In the genomic region with DNA sequence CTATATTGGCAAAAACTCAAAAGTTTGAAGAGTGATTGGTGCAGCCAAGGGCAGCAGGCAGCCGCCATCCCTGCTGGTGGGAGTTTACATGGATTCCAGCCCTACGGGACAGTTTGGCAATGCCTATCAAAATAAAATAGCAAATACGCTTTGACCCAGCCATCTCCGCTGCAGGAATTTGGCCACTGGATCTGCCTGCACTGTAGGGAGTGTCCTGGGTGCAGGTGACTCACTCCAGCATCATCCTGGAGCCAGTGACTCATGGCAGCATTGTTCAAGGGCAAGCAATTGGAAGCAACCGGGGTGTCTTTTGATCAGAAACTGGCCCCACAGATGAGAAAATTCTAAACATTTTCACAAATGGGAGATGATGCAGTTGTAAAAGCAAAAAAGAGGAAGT, we compare ENCODE assay signal across 10 cellular contexts. TPM values are rescaled to one million over a fixed set of nuclear protein-coding genes. Genes with fewer than 3 reads are reported as not detected.
A peak's percentile ranks its signal among the peaks of the same experiment; 100 is the strongest.
DNase-seq lines count a peak whose midpoint lies in the region; ATAC-seq and TF ChIP-seq lines count a peak whose summit lies in the region.
"Had no signal": no experiment of that assay in that cellular context is flagged by ENCODE, and none has a peak within 500 bp of the region (broad histone marks: within the 10 kb centered on the region; RNA-seq: fewer than 3 reads in every experiment).

No MANE protein-coding gene starts in this region.

- H2AFZ ChIP-seq in GM23338 (peak overlapping the region; percentile 74), PC-9 (peak overlapping the region; percentile 25; the same call in 1 of the 2 replicates)

- H3K9me3 ChIP-seq in PC-9 (ENCODE audit: insufficient read depth, low read depth) (0 out of 2 replicates have a peak, but pooled peaks cover 6% of the 10 kb centered on the region), psoas muscle (peaks cover 7% of the 10 kb centered on the region)
- H3K9me3 ChIP-seq: neutrophil had no signal

- H3K9me3 Mint-ChIP-seq in GM23338, result peaks cover 8% of the 10 kb centered on the region

- H3K27me3 Mint-ChIP-seq in GM23338 (ENCODE audit: insufficient read depth, low read depth, poor library complexity), result peaks cover 2% of the 10 kb centered on the region

- no peaks in the 10 kb centered on the region for H3K27me3 ChIP-seq in GM23338 (ENCODE audit: insufficient read depth)
- H3K27me3 ChIP-seq in PC-9 (ENCODE audit: insufficient read depth, low read depth), result no peaks in the 10 kb centered on the region
- H3K27me3 ChIP-seq in psoas muscle (ENCODE audit: insufficient read depth in 3 of 3, low read length in 2 of 3), result peaks cover 0 to 9% (median 5%) of the 10 kb centered on the region in 3 donors

- H3K79me2 ChIP-seq in GM23338 (replicated peaks; ENCODE audit: insufficient read depth), result no peaks in the 10 kb centered on the region
- H3K79me2 ChIP-seq in PC-9 (ENCODE audit: low read depth), result no peaks in the 10 kb centered on the region

- DNase-seq in GM23338 (ENCODE audit: low spot score) (no peak), PC-9 (peak; percentile 97 to 99), psoas muscle (peak in 1 of 2 donors; percentile 39), activated gamma-delta T cell treated with Interleukin-2 at 50 U/mL for 16 hours (no peak), GM20000 (ENCODE audit: low spot score) (no peak)

- no peak overlapping the region for H3K4me2 ChIP-seq in GM23338
- peak overlapping the region; percentile 73 for H3K4me2 ChIP-seq in PC-9

- H3K36me3 Mint-ChIP-seq in GM23338 (ENCODE audit: low read depth), result no peaks in the 10 kb centered on the region

- H3K4me3 ChIP-seq in GM23338, result no peak overlapping the region
- H3K4me3 ChIP-seq in PC-9, result peak overlapping the region; percentile 25; the same call in 1 of the 2 replicates
- H3K4me3 ChIP-seq in psoas muscle, result no peak overlapping the region

- POLR2A ChIA-PET in PC-9 (lab: Charles Lee; ENCODE audit: unreplicated experiment), result interaction anchor here (0.6 to 0.8 kb wide), 4 partner anchors 8 to 264 kb away, joined by 5 to 8 read pairs (median 8); no protein-coding TSS in a partner anchor

- peaks cover 9% of the 10 kb centered on the region; the same call in 2 of the 3 replicates for H3K4me1 Mint-ChIP-seq in GM23338

- no peak overlapping the region for H3K4me3 Mint-ChIP-seq in GM23338

- H3K9me2 ChIP-seq in GM23338 (ENCODE audit: insufficient read depth) (0 out of 2 replicates have a peak, but pooled peaks cover 3% of the 10 kb centered on the region), PC-9 (ENCODE audit: insufficient read depth) (no peaks in the 10 kb centered on the region; the same call in 1 of the 2 replicates)

- BruUV-seq in PC-9 (replicated peaks; lab: Mats Ljungman, UMichigan), result no TSS peak

- ATAC-seq in GM23338, result peak; percentile 73
- ATAC-seq in esophagus mucosa, result peak; percentile 99
- peak in 3 of 4 donors; percentile 65 to 85 (median 67) for ATAC-seq in psoas muscle
- ATAC-seq in HG03025 (IDR thresholded peaks at IDR 0.05; ENCODE audit: low FRiP score, unreplicated experiment), result no peak
- ATAC-seq in GM21360 (IDR thresholded peaks at IDR 0.05; ENCODE audit: unreplicated experiment), result no peak

- CTCF ChIA-PET in PC-9 (lab: Charles Lee), result no interaction called here

- TF ChIP-seq CTCF in GM23338 (conservative IDR thresholded peaks at IDR 0.05; ENCODE audit: low read depth in 2 of 2) (no peak), PC-9 (conservative IDR thresholded peaks at IDR 0.05) (no peak; the same call in 1 of the 2 replicates), psoas muscle (IDR thresholded peaks at IDR 0.05) (no peak), GM20000 (IDR thresholded peaks at IDR 0.05; ENCODE audit: extremely low read depth, missing control alignments) (no peak)

- H3K27ac ChIP-seq in GM23338 (ENCODE audit: low read depth) (no peak overlapping the region), PC-9 (peak overlapping the region; percentile 95), psoas muscle (no peak overlapping the region)
- H3K27ac ChIP-seq: neutrophil had no signal

- H3K4me1 ChIP-seq in GM23338 (ENCODE audit: insufficient read depth), result peaks cover 5% of the 10 kb centered on the region; the same call in 1 of the 2 replicates
- H3K4me1 ChIP-seq in PC-9 (replicated peaks; ENCODE audit: insufficient read depth), result peaks cover 50% of the 10 kb centered on the region
- H3K4me1 ChIP-seq in psoas muscle, result no peaks in the 10 kb centered on the region

- no peak overlapping the region for H3K27ac Mint-ChIP-seq in GM23338

- 19 to 46% (median 25%) methylated on average over 5 of the region's 5 CpGs for WGBS in psoas muscle, 3 donors

- intact Hi-C loops in PC-9 (cut with micrococcal nuclease; ENCODE audit: unreplicated experiment), result loop anchor here (1.0 to 10.0 kb wide), 8 partner anchors 8 to 426 kb away; no protein-coding TSS in a partner anchor
- intact Hi-C loops in psoas muscle (cut with DNase I), result no loop called here

- H3F3A ChIP-seq in GM23338 (replicated peaks; ENCODE audit: low read depth) (no peaks in the 10 kb centered on the region), PC-9 (ENCODE audit: insufficient read depth, low read depth) (peaks cover 40% of the 10 kb centered on the region)

- no peaks in the 10 kb centered on the region for H3K36me3 ChIP-seq in GM23338 (ENCODE audit: insufficient read depth)
- H3K36me3 ChIP-seq in PC-9 (ENCODE audit: low read depth), result no peaks in the 10 kb centered on the region
- H3K36me3 ChIP-seq in psoas muscle (ENCODE audit: insufficient read depth in 1 of 2, low read depth in 1 of 2), result no peaks in the 10 kb centered on the region
- H3K36me3 ChIP-seq: neutrophil had no signal

- H4K20me1 ChIP-seq in GM23338 (replicated peaks; ENCODE audit: insufficient read depth), result no peaks in the 10 kb centered on the region
- no peaks in the 10 kb centered on the region for H4K20me1 ChIP-seq in PC-9 (ENCODE audit: insufficient read depth)

TF ChIP-seq in GM23338, 12 proteins besides CTCF, POLR2A, EP300 and RAD21 (continues in another document):
- TF ChIP-seq NANOG (IDR thresholded peaks at IDR 0.05; ENCODE audit: borderline replicate concordance), result no peak
- TF ChIP-seq CREB1 (CRISPR knock-in tag; IDR thresholded peaks at IDR 0.05; ENCODE audit: low read depth), result no peak
- TF ChIP-seq JUNB (IDR thresholded peaks at IDR 0.05; ENCODE audit: unreplicated experiment), result no peak
- no peak for TF ChIP-seq ZNF331 (CRISPR knock-in tag; IDR thresholded peaks at IDR 0.05; ENCODE audit: low read depth)
- TF ChIP-seq ZNF114 (CRISPR knock-in tag; IDR thresholded peaks at IDR 0.05), result no peak

RNA-seq across cellular contexts. Expression of a gene that starts 24.6 kb away (rescaled TPM):
- 4.2 and 5.4 TPM in 2 replicates for total RNA-seq in GM23338 (2014; rRNA removed; shearing (Covaris generic))
- polyA plus RNA-seq in GM23338 (2016; fragmentation: Nextera tagmentation; extraction: Ambion mirVana) (1.8 and 1.9 TPM in 2 replicates), psoas muscle (under 1 TPM; 0.13 to 0.27 (median 0.16) TPM)
- total RNA-seq in PC-9 (2021) (52.2 and 55.3 TPM in 2 replicates), esophagus mucosa (6.1 TPM), psoas muscle (under 1 TPM in 3 of 4 donors, not detected in 1; 0.22 to 0.51 (median 0.48) TPM)

RNA-seq across cellular contexts. Expression of a gene that starts 44.0 kb away (rescaled TPM):
- total RNA-seq in GM23338 (2014; rRNA removed; shearing (Covaris generic)), result not detected in 2 replicates
- not detected in 2 replicates for polyA plus RNA-seq in GM23338 (2016; fragmentation: Nextera tagmentation; extraction: Ambion mirVana)
- total RNA-seq in PC-9 (2021), result not detected in 2 replicates
- not detected for total RNA-seq in esophagus mucosa
- not detected for total RNA-seq in psoas muscle
- polyA plus RNA-seq in psoas muscle, result not detected
- polyA plus RNA-seq: adipose tissue had no signal

Comparison
In these comparisons a context has a peak if more than half of its experiments do, and no peak if none do; other contexts are left out.
1. ATAC-seq: peak in GM23338 (single experiment), esophagus mucosa (single experiment) and psoas muscle (3 of 4); none in HG03025 (single experiment) and GM21360 (single experiment).
2. DNase-seq: peak in PC-9 (2 of 2); none in GM23338 (single experiment), activated gamma-delta T cell treated with Interleukin-2 at 50 U/mL for 16 hours (single experiment) and GM20000 (single experiment).